8 cellular contexts compared by ENCODE assay signal in the genomic region with DNA sequence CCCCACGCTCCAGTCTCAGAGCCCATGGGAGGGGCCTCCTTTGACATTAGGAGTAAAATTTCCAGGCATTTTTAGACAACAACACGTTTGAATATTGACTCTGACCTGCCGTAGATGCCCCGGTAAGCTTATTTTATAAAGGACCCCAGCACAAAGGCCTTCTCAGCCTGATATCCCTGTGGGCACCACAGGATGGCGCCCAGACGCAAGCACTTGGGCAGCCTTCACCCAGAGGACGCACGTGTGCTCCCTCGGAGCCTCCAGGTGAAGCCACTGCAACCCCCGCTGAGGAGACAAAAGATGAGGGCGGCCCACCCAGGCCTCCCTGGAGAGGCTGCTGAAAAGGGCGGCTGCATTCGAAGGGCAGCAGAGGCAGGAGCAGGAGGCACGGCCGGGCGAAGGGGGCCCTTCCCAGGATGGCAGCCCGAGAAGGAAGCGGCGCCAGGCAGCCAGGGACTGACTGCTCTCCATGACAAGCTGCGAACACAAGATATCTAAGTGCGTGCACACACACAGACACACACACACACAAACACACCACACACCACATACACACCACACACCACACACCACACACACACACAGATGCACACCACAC. TPM values are rescaled to one million over a fixed set of nuclear protein-coding genes. Genes with fewer than 3 reads are reported as not detected.
A peak's percentile ranks its signal among the peaks of the same experiment; 100 is the strongest.
DNase-seq lines count a peak whose midpoint lies in the region; ATAC-seq and TF ChIP-seq lines count a peak whose summit lies in the region.

No MANE protein-coding gene starts in this region.

- H3K9me3 ChIP-seq in T-helper 17 cell (ENCODE audit: control insufficient read depth, low read length, poor library complexity, severe bottlenecking): no peaks in the 10 kb centered on the region

- H3K27ac Mint-ChIP-seq in T-helper 17 cell (no peak overlapping the region), brain (no peak overlapping the region), mesothelial cell of epicardium (no peak overlapping the region), type B pancreatic cell (no peak overlapping the region)

- H3K9me3 Mint-ChIP-seq in brain: peaks cover 0 to 7% (median 0%) of the 10 kb centered on the region in 5 experiments
- no peaks in the 10 kb centered on the region for H3K9me3 Mint-ChIP-seq in mesothelial cell of epicardium
- H3K9me3 Mint-ChIP-seq in type B pancreatic cell: no peaks in the 10 kb centered on the region

- H3K27me3 Mint-ChIP-seq in T-helper 17 cell (peaks cover 21% of the 10 kb centered on the region), brain (peaks cover 19% of the 10 kb centered on the region), mesothelial cell of epicardium (ENCODE audit: low read depth) (peaks cover 30% of the 10 kb centered on the region), type B pancreatic cell (peaks cover 8% of the 10 kb centered on the region)

- ATAC-seq in T-helper 17 cell (peak; percentile 86), GM18873 (IDR thresholded peaks at IDR 0.05; ENCODE audit: low FRiP score, unreplicated experiment) (no peak)

- peak; percentile 55 to 76 for TF ChIP-seq CTCF in brain (conservative IDR thresholded peaks at IDR 0.05)
- peak; percentile 37 for TF ChIP-seq CTCF in mesothelial cell of epicardium (IDR thresholded peaks at IDR 0.05; ENCODE audit: unreplicated experiment)
- TF ChIP-seq CTCF in type B pancreatic cell (conservative IDR thresholded peaks at IDR 0.05): peak; percentile 75

- peaks cover 4% of the 10 kb centered on the region for H3K4me1 Mint-ChIP-seq in T-helper 17 cell
- H3K4me1 Mint-ChIP-seq in brain: peaks cover 31% of the 10 kb centered on the region
- peaks cover 10% of the 10 kb centered on the region for H3K4me1 Mint-ChIP-seq in mesothelial cell of epicardium
- peaks cover 17% of the 10 kb centered on the region for H3K4me1 Mint-ChIP-seq in type B pancreatic cell (ENCODE audit: unreplicated experiment)

- no peaks in the 10 kb centered on the region for H3K36me3 Mint-ChIP-seq in T-helper 17 cell (ENCODE audit: low read depth)
- no peaks in the 10 kb centered on the region for H3K36me3 Mint-ChIP-seq in brain
- H3K36me3 Mint-ChIP-seq in mesothelial cell of epicardium: no peaks in the 10 kb centered on the region
- H3K36me3 Mint-ChIP-seq in type B pancreatic cell: no peaks in the 10 kb centered on the region

- DNase-seq in COLO829 (ENCODE audit: low spot score) (peak; percentile 49), HuH-7 (ENCODE audit: low spot score) (peak; percentile 80), T-helper 17 cell (peak in 1 of 3 donors; percentile 28), mesothelial cell of epicardium (ENCODE audit: low spot score in 2 of 2, unreplicated experiment in 2 of 2) (no peak), type B pancreatic cell (ENCODE audit: extremely low spot score, unreplicated experiment) (no peak), mucosa of gallbladder (ENCODE audit: low spot score) (no peak)

- H3K4me3 Mint-ChIP-seq in T-helper 17 cell (no peak overlapping the region), brain (no peak overlapping the region), mesothelial cell of epicardium (no peak overlapping the region), type B pancreatic cell (no peak overlapping the region)

RNA-seq across cellular contexts. Expression of gene TH, which starts 15.2 kb away (rescaled TPM):
- not detected for total RNA-seq in T-helper 17 cell
- 3.5 TPM for polyA plus RNA-seq in brain (ENCODE audit: insufficient read depth, low read depth, low replicate concordance)
- total RNA-seq in mesothelial cell of epicardium: 0.77 to 1.4 TPM (median 1.1 TPM) in 3 replicates
- 2.2 and 11.1 TPM in 2 replicates for total RNA-seq in type B pancreatic cell (ENCODE audit: low replicate concordance)
- 2.1 TPM for total RNA-seq in mucosa of gallbladder

RNA-seq across cellular contexts. Expression of gene INS, which starts 25.8 kb away (rescaled TPM):
- total RNA-seq in T-helper 17 cell (not detected), mesothelial cell of epicardium (not detected in 3 replicates), type B pancreatic cell (ENCODE audit: low replicate concordance) (1,584 and 3,976 TPM in 2 replicates), mucosa of gallbladder (1.2 TPM)
- not detected for polyA plus RNA-seq in brain (ENCODE audit: insufficient read depth, low read depth, low replicate concordance)

RNA-seq across cellular contexts. Expression of gene IGF2, which starts 47.6 kb away (rescaled TPM):
- total RNA-seq in T-helper 17 cell: under 1 TPM; 0.21 to 0.77 TPM
- 11.4 TPM for polyA plus RNA-seq in brain (ENCODE audit: insufficient read depth, low read depth, low replicate concordance)
- total RNA-seq in mesothelial cell of epicardium: 3,009 to 3,275 TPM (median 3,171 TPM) in 3 replicates
- total RNA-seq in type B pancreatic cell (ENCODE audit: low replicate concordance): 2,350 and 3,865 TPM in 2 replicates
- 32.5 TPM for total RNA-seq in mucosa of gallbladder

Comparison
In these comparisons a context has a peak if more than half of its experiments do, and no peak if none do; other contexts are left out.
1. DNase-seq: peak in COLO829 (single experiment) and HuH-7 (single experiment); none in mesothelial cell of epicardium (0 of 2), type B pancreatic cell (single experiment) and mucosa of gallbladder (single experiment).
2. RNA of gene INS, which starts 25.8 kb away (total RNA-seq): 1,584 to 3,976 TPM in type B pancreatic cell; 1.2 TPM in mucosa of gallbladder (single experiment), not detected in T-helper 17 cell and not detected in mesothelial cell of epicardium; every median in the first group is over 100 times any median in the second.
3. RNA of gene IGF2, which starts 47.6 kb away (total RNA-seq): 3,009 to 3,275 TPM in mesothelial cell of epicardium and 2,350 to 3,865 TPM in type B pancreatic cell; 32.5 TPM in mucosa of gallbladder (single experiment) and 0.21 to 0.77 TPM in T-helper 17 cell; every median in the first group is over 10 times any median in the second.
4. Peak in every context shown above with its lines, with median percentiles within 50 percentile points of each other: CTCF ChIP-seq.